Comparison of ENCODE assay signal across 15 cellular contexts in genomic region chr22:23222875-23223565, GRCh38. TPM values are rescaled to one million over a fixed set of nuclear protein-coding genes. Genes with fewer than 3 reads are reported as not detected.
DNase-seq lines count a peak whose midpoint lies in the region; ATAC-seq, FAIRE-seq and TF ChIP-seq lines count a peak whose summit lies in the region.
"Had no signal": no experiment of that assay in that cellular context is flagged by ENCODE, and none has a peak within 500 bp of the region (broad histone marks: within the 10 kb centered on the region; RNA-seq: fewer than 3 reads in every experiment).

No MANE protein-coding gene starts in this region.

- CTCF ChIA-PET in activated CD4-positive, alpha-beta memory T cell treated with anti-CD3 and anti-CD28 coated beads, Interleukin-2, amount 10 ng/mL, durations not matched to agents 7 days and 5 days (lab: Charles Lee) = no interaction called here

- peaks cover 54 to 71% of the 10 kb centered on the region in 2 donors for H3K4me1 ChIP-seq in kidney (ENCODE audit: control insufficient read depth in 1 of 2, insufficient read depth in 1 of 2, low read depth in 1 of 2, low read length in 2 of 2)
- H3K4me1 ChIP-seq in thyroid gland = peaks cover 72 to 99% of the 10 kb centered on the region in 2 donors

- no peak for TF ChIP-seq CTCF in kidney (IDR thresholded peaks at IDR 0.05; ENCODE audit: borderline replicate concordance, extremely low read depth, insufficient read depth)
- TF ChIP-seq CTCF in thyroid gland (IDR thresholded peaks at IDR 0.05) = no peak

- H3K4me1 Mint-ChIP-seq in activated naive CD4-positive, alpha-beta T cell treated with anti-CD3 and anti-CD28 coated beads, Interleukin-2, amount 50 U/mL, for 24 hours = peaks cover 98% of the 10 kb centered on the region
- peaks cover 94% of the 10 kb centered on the region for H3K4me1 Mint-ChIP-seq in activated CD4-positive, alpha-beta memory T cell treated with anti-CD3 and anti-CD28 coated beads, Interleukin-2, amount 10 ng/mL, durations not matched to agents 7 days and 5 days
- H3K4me1 Mint-ChIP-seq in activated T-helper 2 cell treated with anti-CD3 and anti-CD28 coated beads, Interferon-gamma antibody, Interleukin-2, Interleukin-4, amounts not matched to agents 10 μg/mL and 5 μg/mL and 100 μg/mL, durations not matched to agents 14 hours and 24 hours and 36 hours (ENCODE audit: low read depth) = peaks cover 69% of the 10 kb centered on the region

- no peak overlapping the region for H3K9ac ChIP-seq in kidney (ENCODE audit: low read length in 2 of 2)
- H3K9ac ChIP-seq: SK-N-SH had no signal

- H3K36me3 ChIP-seq in kidney (ENCODE audit: control insufficient read depth in 1 of 2, insufficient read depth in 2 of 2, low read length in 2 of 2) (no peaks in the 10 kb centered on the region), thyroid gland (no peaks in the 10 kb centered on the region)
- H3K36me3 ChIP-seq: thoracic aorta had no signal

- no peak for TF ChIP-seq POLR2A in thyroid gland (IDR thresholded peaks at IDR 0.05)

- DNase-seq in activated naive CD4-positive, alpha-beta T cell treated with Interleukin-2 at 50 U/mL for 16 hours = no peak
- no peak for DNase-seq in activated CD4-positive, alpha-beta memory T cell treated with anti-CD3 and anti-CD28 coated beads, Interleukin-2, amount 10 ng/mL, durations not matched to agents 7 days and 5 days
- DNase-seq in kidney (no peak), thyroid gland (no peak), NCI-H128 (lab: John Stamatoyannopoulos, UW; ENCODE audit: unreplicated experiment) (no peak)
- DNase-seq in activated T-helper 2 cell treated with anti-CD3 and anti-CD28 coated beads, Interferon-gamma antibody, Interleukin-2, Interleukin-4, amounts not matched to agents 10 μg/mL and 5 μg/mL and 100 μg/mL, durations not matched to agents 14 hours and 24 hours and 36 hours (ENCODE audit: low spot score) = no peak
- DNase-seq: activated CD8-positive, alpha-beta memory T cell treated with anti-CD3 and anti-CD28 coated beads, Interleukin-2, amount 50 U/mL, for 48 hours; HFFc6; left colon; MM.1S had no signal

- no peak for ATAC-seq in GM18870 (IDR thresholded peaks at IDR 0.05; ENCODE audit: unreplicated experiment)

- H3K27ac Mint-ChIP-seq in activated naive CD4-positive, alpha-beta T cell treated with anti-CD3 and anti-CD28 coated beads, Interleukin-2, amount 50 U/mL, for 24 hours = peak overlapping the region; percentile 24
- peak overlapping the region; percentile 85 for H3K27ac Mint-ChIP-seq in activated CD4-positive, alpha-beta memory T cell treated with anti-CD3 and anti-CD28 coated beads, Interleukin-2, amount 10 ng/mL, durations not matched to agents 7 days and 5 days
- no peak overlapping the region for H3K27ac Mint-ChIP-seq in activated T-helper 2 cell treated with anti-CD3 and anti-CD28 coated beads, Interferon-gamma antibody, Interleukin-2, Interleukin-4, amounts not matched to agents 10 μg/mL and 5 μg/mL and 100 μg/mL, durations not matched to agents 14 hours and 24 hours and 36 hours
- H3K27ac Mint-ChIP-seq: HFFc6 had no signal

- 79 to 84% methylated on average over 4 of the region's 4 CpGs for WGBS in thyroid gland, 2 donors

- H3K9me3 Mint-ChIP-seq in activated naive CD4-positive, alpha-beta T cell treated with anti-CD3 and anti-CD28 coated beads, Interleukin-2, amount 50 U/mL, for 24 hours = no peaks in the 10 kb centered on the region
- peaks cover 8% of the 10 kb centered on the region for H3K9me3 Mint-ChIP-seq in activated CD4-positive, alpha-beta memory T cell treated with anti-CD3 and anti-CD28 coated beads, Interleukin-2, amount 10 ng/mL, durations not matched to agents 7 days and 5 days
- peaks cover 6% of the 10 kb centered on the region for H3K9me3 Mint-ChIP-seq in activated T-helper 2 cell treated with anti-CD3 and anti-CD28 coated beads, Interferon-gamma antibody, Interleukin-2, Interleukin-4, amounts not matched to agents 10 μg/mL and 5 μg/mL and 100 μg/mL, durations not matched to agents 14 hours and 24 hours and 36 hours

- H3K4me3 Mint-ChIP-seq in activated naive CD4-positive, alpha-beta T cell treated with anti-CD3 and anti-CD28 coated beads, Interleukin-2, amount 50 U/mL, for 24 hours = peak overlapping the region; percentile 4
- H3K4me3 Mint-ChIP-seq in activated CD4-positive, alpha-beta memory T cell treated with anti-CD3 and anti-CD28 coated beads, Interleukin-2, amount 10 ng/mL, durations not matched to agents 7 days and 5 days = no peak overlapping the region
- no peak overlapping the region for H3K4me3 Mint-ChIP-seq in activated T-helper 2 cell treated with anti-CD3 and anti-CD28 coated beads, Interferon-gamma antibody, Interleukin-2, Interleukin-4, amounts not matched to agents 10 μg/mL and 5 μg/mL and 100 μg/mL, durations not matched to agents 14 hours and 24 hours and 36 hours (ENCODE audit: low read depth)
- H3K4me3 Mint-ChIP-seq: HFFc6 had no signal

- FAIRE-seq in kidney (lab: Jason Lieb, UNC) = no peak
- FAIRE-seq: endometrium had no signal

- H3K27ac ChIP-seq in kidney (ENCODE audit: low read depth in 2 of 2, low read length in 2 of 2) (peak overlapping the region; percentile 38 to 82), thyroid gland (peak overlapping the region in 2 of 3 donors; percentile 22 to 48)

- peaks cover under 1% of the 10 kb centered on the region for H3K36me3 Mint-ChIP-seq in activated naive CD4-positive, alpha-beta T cell treated with anti-CD3 and anti-CD28 coated beads, Interleukin-2, amount 50 U/mL, for 24 hours
- H3K36me3 Mint-ChIP-seq in activated CD4-positive, alpha-beta memory T cell treated with anti-CD3 and anti-CD28 coated beads, Interleukin-2, amount 10 ng/mL, durations not matched to agents 7 days and 5 days (ENCODE audit: low read depth) = peaks cover 20% of the 10 kb centered on the region
- H3K36me3 Mint-ChIP-seq in activated T-helper 2 cell treated with anti-CD3 and anti-CD28 coated beads, Interferon-gamma antibody, Interleukin-2, Interleukin-4, amounts not matched to agents 10 μg/mL and 5 μg/mL and 100 μg/mL, durations not matched to agents 14 hours and 24 hours and 36 hours (ENCODE audit: low read depth) = peaks cover 12% of the 10 kb centered on the region

- H3K27me3 ChIP-seq in thyroid gland = no peaks in the 10 kb centered on the region

- no peak overlapping the region for H3K4me3 ChIP-seq in kidney (ENCODE audit: low read length in 2 of 2)
- no peak overlapping the region for H3K4me3 ChIP-seq in thyroid gland (replicated peaks in 1 of 3)
- H3K4me3 ChIP-seq: thoracic aorta had no signal

- H3K9me3 ChIP-seq in kidney (ENCODE audit: control insufficient read depth in 1 of 2, low read length in 2 of 2) = no peaks in the 10 kb centered on the region
- H3K9me3 ChIP-seq in thyroid gland = no peaks in the 10 kb centered on the region
- H3K9me3 ChIP-seq: SK-N-SH, thoracic aorta had no signal

- intact Hi-C loops in kidney (cut with DNase I) = no loop called here
- intact Hi-C loops in thyroid gland (cut with DNase I) = no loop called here
- intact Hi-C loops in activated T-helper 2 cell treated with anti-CD3 and anti-CD28 coated beads, Interferon-gamma antibody, Interleukin-2, Interleukin-4, amounts not matched to agents 10 μg/mL and 5 μg/mL and 100 μg/mL, durations not matched to agents 14 hours and 24 hours and 36 hours (cut with micrococcal nuclease) = no loop called here

- POLR2A ChIA-PET in activated CD4-positive, alpha-beta memory T cell treated with anti-CD3 and anti-CD28 coated beads, Interleukin-2, amount 10 ng/mL, durations not matched to agents 7 days and 5 days (lab: Charles Lee) = no interaction called here

- no peaks in the 10 kb centered on the region for H3K27me3 Mint-ChIP-seq in activated naive CD4-positive, alpha-beta T cell treated with anti-CD3 and anti-CD28 coated beads, Interleukin-2, amount 50 U/mL, for 24 hours
- H3K27me3 Mint-ChIP-seq in activated CD4-positive, alpha-beta memory T cell treated with anti-CD3 and anti-CD28 coated beads, Interleukin-2, amount 10 ng/mL, durations not matched to agents 7 days and 5 days = no peaks in the 10 kb centered on the region
- H3K27me3 Mint-ChIP-seq in activated T-helper 2 cell treated with anti-CD3 and anti-CD28 coated beads, Interferon-gamma antibody, Interleukin-2, Interleukin-4, amounts not matched to agents 10 μg/mL and 5 μg/mL and 100 μg/mL, durations not matched to agents 14 hours and 24 hours and 36 hours (ENCODE audit: low read depth) = no peaks in the 10 kb centered on the region

RNA-seq across cellular contexts. Expression of gene BCR, which starts 42.7 kb away (rescaled TPM):
- 10 to 100 TPM; 60.7 to 63.2 TPM for total RNA-seq in activated CD4-positive, alpha-beta memory T cell treated with anti-CD3 and anti-CD28 coated beads, Interleukin-2, amount 10 ng/mL, durations not matched to agents 7 days and 5 days
- total RNA-seq in kidney = 97.7 TPM
- 45.0 TPM for polyA plus RNA-seq in kidney (ENCODE audit: insufficient read depth, low read depth, low replicate concordance)
- 100 to 1,000 TPM in 1 of 4 donors, 10 to 100 TPM in 3; 80.1 to 127 (median 87.7) TPM for total RNA-seq in thyroid gland
- 32.0 and 36.0 TPM in 2 replicates for total RNA-seq in activated T-helper 2 cell treated with anti-CD3 and anti-CD28 coated beads, Interferon-gamma antibody, Interleukin-2, Interleukin-4, amounts not matched to agents 10 μg/mL and 5 μg/mL and 100 μg/mL, durations not matched to agents 14 hours and 24 hours and 36 hours
